28 cellular contexts compared by ENCODE assay signal in genomic region chr3:11431319-11431718, GRCh38.
"Had no signal": no experiment of that assay in that cellular context is flagged by ENCODE, and none has a peak within 500 bp of the region (broad histone marks: within the 10 kb centered on the region; RNA-seq: fewer than 3 reads in every experiment).

No MANE protein-coding gene starts in this region.

- H2AFZ ChIP-seq: hepatocyte, parathyroid adenoma had no signal

- H3K4me3 Mint-ChIP-seq: dendritic cell treated with granulocyte-macrophage colony-stimulating factor and Interleukin-4, amounts not matched to agents 40 ng/mL and 50 ng/mL, for 4 days; endodermal cell; naive thymus-derived CD4-positive, alpha-beta T cell; stimulated activated memory B cell treated with anti-CD40 and anti-IgM and Interleukin-4, amounts not matched to agents 10 μg/mL and 1 μg/mL and 100 μg/mL, for 72 hours had no signal

- ATAC-seq: esophagus mucosa; foreskin keratinocyte; gastroesophageal sphincter; heart left ventricle; naive thymus-derived CD4-positive, alpha-beta T cell; stimulated activated memory B cell treated with anti-CD40 and anti-IgM and Interleukin-4, amounts not matched to agents 10 μg/mL and 1 μg/mL and 100 μg/mL, for 72 hours; stimulated activated naive CD8-positive, alpha-beta T cell treated with anti-CD3 and anti-CD28 coated beads, Interleukin-15, Interleukin-2, amounts not matched to agents 100 U/mL and 50 U/mL, for 24 hours had no signal

- H3K4me1 ChIP-seq: colonic mucosa, foreskin keratinocyte, parathyroid adenoma, prostate gland had no signal

- H3K27me3 ChIP-seq: colonic mucosa, foreskin keratinocyte, gastroesophageal sphincter, heart left ventricle, hepatocyte, left lung, neutrophil, right atrium auricular region, sigmoid colon, tibial nerve, upper lobe of left lung had no signal

- H3K9ac ChIP-seq: parathyroid adenoma had no signal

- H3K4me1 Mint-ChIP-seq: stimulated activated memory B cell treated with anti-CD40 and anti-IgM and Interleukin-4, amounts not matched to agents 10 μg/mL and 1 μg/mL and 100 μg/mL, for 72 hours had no signal

- H3K36me3 ChIP-seq: colonic mucosa, prostate gland, right atrium auricular region, sigmoid colon had no signal

- H3K79me2 ChIP-seq: hepatocyte, parathyroid adenoma had no signal

- H3K9me3 ChIP-seq: colonic mucosa, gastroesophageal sphincter, heart left ventricle, left lung, neutrophil, prostate gland, right atrium auricular region, sigmoid colon, thoracic aorta, tibial nerve, upper lobe of left lung had no signal

- H3K27ac ChIP-seq: colonic mucosa, epithelial cell of prostate, foreskin keratinocyte, heart left ventricle, hepatocyte, left lung, neutrophil, parathyroid adenoma, prostate gland, right atrium auricular region, sigmoid colon, thoracic aorta, upper lobe of left lung had no signal

- H3K27ac Mint-ChIP-seq: dendritic cell treated with granulocyte-macrophage colony-stimulating factor and Interleukin-4, amounts not matched to agents 40 ng/mL and 50 ng/mL, for 4 days; endodermal cell; naive thymus-derived CD4-positive, alpha-beta T cell; stimulated activated memory B cell treated with anti-CD40 and anti-IgM and Interleukin-4, amounts not matched to agents 10 μg/mL and 1 μg/mL and 100 μg/mL, for 72 hours had no signal

- FAIRE-seq: kidney had no signal

- H3K4me3 ChIP-seq: colonic mucosa, gastroesophageal sphincter, heart left ventricle, hepatocyte, left lung, prostate gland, right atrium auricular region, sigmoid colon, thoracic aorta, tibial nerve, upper lobe of left lung had no signal

- DNase-seq: colonic mucosa; effector CD8-positive, alpha-beta T cell; endodermal cell; foreskin keratinocyte; heart left ventricle; kidney; left lung; mesendoderm; midbrain; naive thymus-derived CD4-positive, alpha-beta T cell; sigmoid colon; stimulated activated CD4-positive, alpha-beta T cell treated with anti-CD3 and anti-CD28 coated beads, Interleukin-2, amount 100 ng/mL, for 24 hours; stimulated activated CD4-positive, alpha-beta T cell treated with anti-CD3 and anti-CD28 coated beads, Interleukin-4, amount 100 ng/mL, for 24 hours; stimulated activated naive CD8-positive, alpha-beta T cell treated with anti-CD3 and anti-CD28 coated beads, Interleukin-15, Interleukin-2, amounts not matched to agents 100 U/mL and 50 U/mL, for 24 hours; substantia nigra; upper lobe of left lung had no signal

- H3K4me2 ChIP-seq: hepatocyte had no signal

- H3K9me3 Mint-ChIP-seq: dendritic cell treated with granulocyte-macrophage colony-stimulating factor and Interleukin-4, amounts not matched to agents 40 ng/mL and 50 ng/mL, for 4 days; endodermal cell; stimulated activated memory B cell treated with anti-CD40 and anti-IgM and Interleukin-4, amounts not matched to agents 10 μg/mL and 1 μg/mL and 100 μg/mL, for 72 hours had no signal

- H3K27me3 Mint-ChIP-seq: dendritic cell treated with granulocyte-macrophage colony-stimulating factor and Interleukin-4, amounts not matched to agents 40 ng/mL and 50 ng/mL, for 4 days; naive thymus-derived CD4-positive, alpha-beta T cell; stimulated activated memory B cell treated with anti-CD40 and anti-IgM and Interleukin-4, amounts not matched to agents 10 μg/mL and 1 μg/mL and 100 μg/mL, for 72 hours had no signal
